In genomic region chr6:13229205-13230085, GRCh38 we compare ENCODE assay signal across 9 cellular contexts.
A peak's percentile ranks its signal among the peaks of the same experiment; 100 is the strongest.
DNase-seq lines count a peak whose midpoint lies in the region; ATAC-seq and TF ChIP-seq lines count a peak whose summit lies in the region.
"Had no signal": no experiment of that assay in that cellular context is flagged by ENCODE, and none has a peak within 500 bp of the region (broad histone marks: within the 10 kb centered on the region; RNA-seq: fewer than 3 reads in every experiment).

No MANE protein-coding gene starts in this region.

- no peaks in the 10 kb centered on the region for H3K9me3 ChIP-seq in OCI-LY3 (ENCODE audit: insufficient read depth, low read length)
- H3K9me3 ChIP-seq in left lung: no peaks in the 10 kb centered on the region
- H3K9me3 ChIP-seq: HAP-1 had no signal

- no peaks in the 10 kb centered on the region for H4K20me1 ChIP-seq in OCI-LY3 (ENCODE audit: insufficient read depth, low read length)

- H3K27me3 ChIP-seq in OCI-LY3 (ENCODE audit: low read depth, low read length) (peaks cover 34% of the 10 kb centered on the region; the same call in 1 of the 2 replicates), foreskin keratinocyte (peaks cover 2% of the 10 kb centered on the region), left lung (no peaks in the 10 kb centered on the region)

- no peak overlapping the region for H2AFZ ChIP-seq in OCI-LY3 (ENCODE audit: low read depth, low read length)

- H3K4me2 ChIP-seq in OCI-LY3 (ENCODE audit: low read length): peak overlapping the region; percentile 65

- H3K4me1 ChIP-seq in OCI-LY3 (ENCODE audit: low read length) (peaks cover 14% of the 10 kb centered on the region), foreskin keratinocyte (no peaks in the 10 kb centered on the region), left lung (no peaks in the 10 kb centered on the region)
- H3K4me1 ChIP-seq: HAP-1 had no signal

- H3K27ac ChIP-seq in OCI-LY3 (ENCODE audit: low read length) (no peak overlapping the region), foreskin keratinocyte (no peak overlapping the region), left lung (no peak overlapping the region)

- DNase-seq in stimulated activated CD4-positive, alpha-beta T cell treated with anti-CD3 and anti-CD28 coated beads, Interleukin-1b, Interleukin-23, amount 100 ng/mL, for 48 hours: peak; percentile 2
- DNase-seq in stimulated activated CD4-positive, alpha-beta T cell treated with anti-CD3 and anti-CD28 coated beads, Interleukin-4, amount 100 ng/mL, for 1 hour: no peak
- DNase-seq in foreskin keratinocyte (no peak), ureter (ENCODE audit: low spot score) (no peak), NCI-H226 (no peak), left lung (no peak)

- H3K79me2 ChIP-seq in OCI-LY3 (ENCODE audit: low read length): no peaks in the 10 kb centered on the region

- H3K4me3 ChIP-seq in OCI-LY3 (ENCODE audit: low read length) (peak overlapping the region; percentile 37; the same call in 1 of the 2 replicates), left lung (no peak overlapping the region)
- H3K4me3 ChIP-seq: HAP-1 had no signal

- H3K36me3 ChIP-seq in OCI-LY3 (replicated peaks; ENCODE audit: low read depth, low read length) (no peaks in the 10 kb centered on the region), left lung (peaks cover 0 to 12% of the 10 kb centered on the region in 2 donors)
- H3K36me3 ChIP-seq: HAP-1 had no signal

- H3K9ac ChIP-seq in OCI-LY3 (ENCODE audit: low read length): no peak overlapping the region

- TF ChIP-seq CTCF in OCI-LY3 (IDR thresholded peaks at IDR 0.05; ENCODE audit: low read depth, low read length) (peak; percentile 67), foreskin keratinocyte (conservative IDR thresholded peaks at IDR 0.05) (peak; percentile 36), left lung (IDR thresholded peaks at IDR 0.05) (no peak)

- ATAC-seq in HG02642 (IDR thresholded peaks at IDR 0.05; ENCODE audit: poor library complexity, unreplicated experiment) (peak; percentile 80), foreskin keratinocyte (no peak), left lung (no peak)

- intact Hi-C loops in left lung (cut with DNase I): no loop called here

Comparison
In these comparisons a context has a peak if more than half of its experiments do, and no peak if none do; other contexts are left out.
1. CTCF ChIP-seq: peak in OCI-LY3 (single experiment) and foreskin keratinocyte (single experiment); none in left lung (0 of 2).